Comparison of ENCODE assay signal across 2 cellular contexts in the genomic region with DNA sequence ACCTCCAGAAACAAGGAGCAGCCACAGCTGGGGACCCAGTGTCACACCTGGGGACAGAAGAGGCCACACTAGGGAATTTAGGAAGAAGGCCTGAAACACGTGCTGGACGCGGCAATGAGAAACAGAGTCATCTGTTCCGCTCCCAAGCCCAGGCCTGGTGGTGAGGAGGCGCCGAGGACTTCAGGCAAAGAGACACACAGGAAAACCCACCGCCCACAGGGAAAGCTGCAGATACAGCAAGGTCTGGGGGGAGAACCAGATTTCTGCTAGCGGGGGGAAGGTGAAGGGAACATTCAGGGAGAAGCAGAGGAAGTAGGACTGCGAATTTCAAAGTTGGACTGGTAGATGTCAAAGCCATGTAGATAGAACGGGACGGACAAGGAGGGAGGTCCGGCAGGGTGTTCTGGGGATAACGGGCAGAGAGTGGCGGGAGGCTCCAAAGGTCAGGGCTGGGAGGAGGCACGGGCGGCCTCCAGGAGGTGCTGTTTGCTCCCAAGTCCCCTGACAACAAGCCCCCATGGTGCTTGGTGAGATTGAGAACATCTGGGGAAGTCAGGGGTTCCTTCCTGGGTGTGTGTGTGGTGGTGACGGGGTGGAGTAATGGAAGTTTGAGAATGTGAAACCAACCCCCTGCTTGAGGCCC.
TF ChIP-seq lines count a peak whose summit lies in the region.

No MANE protein-coding gene starts in this region.

TF ChIP-seq in HCT116, 20 proteins besides CTCF, POLR2A, EP300 and RAD21 (continued from another document):
- TF ChIP-seq, protein P1, sequence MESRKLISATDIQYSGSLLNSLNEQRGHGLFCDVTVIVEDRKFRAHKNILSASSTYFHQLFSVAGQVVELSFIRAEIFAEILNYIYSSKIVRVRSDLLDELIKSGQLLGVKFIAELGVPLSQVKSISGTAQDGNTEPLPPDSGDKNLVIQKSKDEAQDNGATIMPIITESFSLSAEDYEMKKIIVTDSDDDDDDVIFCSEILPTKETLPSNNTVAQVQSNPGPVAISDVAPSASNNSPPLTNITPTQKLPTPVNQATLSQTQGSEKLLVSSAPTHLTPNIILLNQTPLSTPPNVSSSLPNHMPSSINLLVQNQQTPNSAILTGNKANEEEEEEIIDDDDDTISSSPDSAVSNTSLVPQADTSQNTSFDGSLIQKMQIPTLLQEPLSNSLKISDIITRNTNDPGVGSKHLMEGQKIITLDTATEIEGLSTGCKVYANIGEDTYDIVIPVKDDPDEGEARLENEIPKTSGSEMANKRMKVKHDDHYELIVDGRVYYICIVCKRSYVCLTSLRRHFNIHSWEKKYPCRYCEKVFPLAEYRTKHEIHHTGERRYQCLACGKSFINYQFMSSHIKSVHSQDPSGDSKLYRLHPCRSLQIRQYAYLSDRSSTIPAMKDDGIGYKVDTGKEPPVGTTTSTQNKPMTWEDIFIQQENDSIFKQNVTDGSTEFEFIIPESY (IDR thresholded peaks at IDR 0.05; ENCODE audit: extremely low read depth, insufficient replicate concordance, low read length) = no peak
- TF ChIP-seq ZNF274 (IDR thresholded peaks at IDR 0.05; ENCODE audit: low read depth, low read length) (no peak), EZH2phosphoT487 (IDR thresholded peaks at IDR 0.05; ENCODE audit: borderline replicate concordance) (no peak), CBX3 (IDR thresholded peaks at IDR 0.05; ENCODE audit: low read depth) (no peak), EZH2 (IDR thresholded peaks at IDR 0.05) (no peak), FOSL1 (IDR thresholded peaks at IDR 0.05; ENCODE audit: low read depth) (no peak), CEBPB (IDR thresholded peaks at IDR 0.05; ENCODE audit: low read depth) (no peak)
- TF ChIP-seq, protein P2, sequence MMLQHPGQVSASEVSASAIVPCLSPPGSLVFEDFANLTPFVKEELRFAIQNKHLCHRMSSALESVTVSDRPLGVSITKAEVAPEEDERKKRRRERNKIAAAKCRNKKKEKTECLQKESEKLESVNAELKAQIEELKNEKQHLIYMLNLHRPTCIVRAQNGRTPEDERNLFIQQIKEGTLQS (IDR thresholded peaks at IDR 0.05) = no peak

TF ChIP-seq in K562, 482 proteins besides CTCF, POLR2A, EP300 and RAD21:
- no peak for TF ChIP-seq MNT (conservative IDR thresholded peaks at IDR 0.05)
- no peak for TF ChIP-seq PRPF4 (IDR thresholded peaks at IDR 0.05; ENCODE audit: insufficient read depth, low read depth, low read length, poor library complexity, severe bottlenecking)
- TF ChIP-seq FOXM1 (IDR thresholded peaks at IDR 0.05; ENCODE audit: low read depth) = no peak
- TF ChIP-seq FOXM1 (CRISPR knock-in tag; IDR thresholded peaks at IDR 0.05; ENCODE audit: low read depth) = no peak
- no peak for TF ChIP-seq MBD2 (IDR thresholded peaks at IDR 0.05; ENCODE audit: borderline replicate concordance, low read depth)
- TF ChIP-seq ELF1 (tag; IDR thresholded peaks at IDR 0.05) = no peak
- no peak for TF ChIP-seq TAF15 (IDR thresholded peaks at IDR 0.05; ENCODE audit: low read depth, low read length)
- no peak for TF ChIP-seq ZNF274 (IDR thresholded peaks at IDR 0.05; ENCODE audit: borderline replicate concordance, low read depth, low read length)
- no peak for TF ChIP-seq ZNF133 (CRISPR knock-in tag; IDR thresholded peaks at IDR 0.05)
- TF ChIP-seq C11orf30 (IDR thresholded peaks at IDR 0.05; ENCODE audit: low read depth) = no peak
